13 cellular contexts compared by ENCODE assay signal in genomic region chr22:29744902-29745301, GRCh38. TPM values are rescaled to one million over a fixed set of nuclear protein-coding genes. Genes with fewer than 3 reads are reported as not detected.
DNase-seq lines count a peak whose midpoint lies in the region; TF ChIP-seq lines count a peak whose summit lies in the region.
"Had no signal": no experiment of that assay in that cellular context is flagged by ENCODE, and none has a peak within 500 bp of the region (broad histone marks: within the 10 kb centered on the region; RNA-seq: fewer than 3 reads in every experiment).

No MANE protein-coding gene starts in this region.

- H3K9me3 ChIP-seq in thyroid gland, result no peaks in the 10 kb centered on the region
- H3K9me3 ChIP-seq: adrenal gland had no signal

- H3K36me3 ChIP-seq in thyroid gland, result peaks cover 0 to 19% of the 10 kb centered on the region in 2 donors

- H3K4me1 ChIP-seq in thyroid gland, result peaks cover 0 to 8% of the 10 kb centered on the region in 2 donors
- H3K4me1 ChIP-seq: adrenal gland had no signal

- intact Hi-C loops in thyroid gland (cut with DNase I) (no loop called here), Calu3 (cut with micrococcal nuclease; ENCODE audit: unreplicated experiment) (no loop called here)

- no peaks in the 10 kb centered on the region for H3K27me3 ChIP-seq in thyroid gland
- H3K27me3 ChIP-seq: adrenal gland had no signal

- BruUV-seq in Calu3 (replicated peaks; lab: Mats Ljungman, UMichigan), result no TSS peak

- peak overlapping the region in 1 of 3 donors; percentile 30 for H3K27ac ChIP-seq in thyroid gland
- H3K27ac ChIP-seq: 22Rv1, adrenal gland had no signal

- H3K36me3 Mint-ChIP-seq in immature natural killer cell (peaks cover 7 to 23% (median 14%) of the 10 kb centered on the region in 3 donors), Calu3 (ENCODE audit: insufficient read depth, unreplicated experiment) (peaks cover 5% of the 10 kb centered on the region)

- H3K27me3 Mint-ChIP-seq in immature natural killer cell (ENCODE audit: low read depth in 3 of 3), result peaks cover 0 to 2% (median 0%) of the 10 kb centered on the region in 3 donors
- H3K27me3 Mint-ChIP-seq in Calu3 (ENCODE audit: unreplicated experiment), result no peaks in the 10 kb centered on the region
- H3K27me3 Mint-ChIP-seq: activated CD4-positive, alpha-beta memory T cell treated with anti-CD3 and anti-CD28 coated beads, Interleukin-2, amount 10 ng/mL, durations not matched to agents 7 days and 5 days had no signal

- H3K4me1 Mint-ChIP-seq in immature natural killer cell, result peaks cover 0 to 6% of the 10 kb centered on the region in 2 donors
- H3K4me1 Mint-ChIP-seq in Calu3 (ENCODE audit: low read depth, unreplicated experiment), result no peaks in the 10 kb centered on the region

- in situ Hi-C loops in KBM-7 (cut with MboI; ENCODE audit: low pct_unique_long_range_greater_than_20kb, low sequenced_read_pairs), result no loop called here

- CTCF ChIA-PET in Calu3 (lab: Charles Lee), result no interaction called here

- H3K27ac Mint-ChIP-seq in immature natural killer cell (no peak overlapping the region), Calu3 (ENCODE audit: unreplicated experiment) (no peak overlapping the region)
- H3K27ac Mint-ChIP-seq: activated CD4-positive, alpha-beta memory T cell treated with anti-CD3 and anti-CD28 coated beads, Interleukin-2, amount 10 ng/mL, durations not matched to agents 7 days and 5 days had no signal

- WGBS in thyroid gland, 2 donors, result 15 to 22% methylated on average over 8 of the region's 8 CpGs

- H3K4me3 ChIP-seq in fibroblast of mammary gland (ENCODE audit: control insufficient read depth, low read depth, low read length) (no peak overlapping the region), thyroid gland (replicated peaks in 1 of 3) (no peak overlapping the region)
- H3K4me3 ChIP-seq: adrenal gland had no signal

- DNase-seq in DMS153 (lab: John Stamatoyannopoulos, UW), result peak; percentile 8
- DNase-seq in DMS153 treated with DMSO at 0.1 percent for 48 hours (lab: John Stamatoyannopoulos, UW; ENCODE audit: unreplicated experiment), result no peak
- peak; percentile 92 for DNase-seq in NCI-H524 treated with DMSO at 0.1 percent for 48 hours (lab: John Stamatoyannopoulos, UW)
- peak; percentile 70 for DNase-seq in fibroblast of mammary gland (ENCODE audit: low read depth)
- DNase-seq in thyroid gland, result peak; percentile 96 to 98
- DNase-seq in immature natural killer cell, result no peak
- DNase-seq in Calu3, result no peak
- DNase-seq in KBM-7, result no peak
- DNase-seq: activated CD4-positive, alpha-beta memory T cell treated with anti-CD3 and anti-CD28 coated beads, Interleukin-2, amount 10 ng/mL, durations not matched to agents 7 days and 5 days; adrenal gland; kidney glomerular epithelial cell; NCI-H2081 treated with DMSO at 0.1 percent for 48 hours had no signal

- no peaks in the 10 kb centered on the region for H3K9me3 Mint-ChIP-seq in immature natural killer cell
- H3K9me3 Mint-ChIP-seq in Calu3 (ENCODE audit: low read depth, unreplicated experiment), result no peaks in the 10 kb centered on the region
- H3K9me3 Mint-ChIP-seq: activated CD4-positive, alpha-beta memory T cell treated with anti-CD3 and anti-CD28 coated beads, Interleukin-2, amount 10 ng/mL, durations not matched to agents 7 days and 5 days had no signal

- H3K4me3 Mint-ChIP-seq in immature natural killer cell, result no peak overlapping the region
- no peak overlapping the region for H3K4me3 Mint-ChIP-seq in Calu3 (ENCODE audit: low read depth, unreplicated experiment)
- H3K4me3 Mint-ChIP-seq: activated CD4-positive, alpha-beta memory T cell treated with anti-CD3 and anti-CD28 coated beads, Interleukin-2, amount 10 ng/mL, durations not matched to agents 7 days and 5 days had no signal

- no peak for TF ChIP-seq POLR2A in thyroid gland (IDR thresholded peaks at IDR 0.05)

- no peak for TF ChIP-seq CTCF in fibroblast of mammary gland (conservative IDR thresholded peaks at IDR 0.05; ENCODE audit: control insufficient read depth, insufficient read depth, low read depth, low read length)
- TF ChIP-seq CTCF in thyroid gland (IDR thresholded peaks at IDR 0.05), result no peak
- TF ChIP-seq CTCF in Calu3 (IDR thresholded peaks at IDR 0.05; ENCODE audit: unreplicated experiment), result no peak

RNA-seq across cellular contexts. Expression of gene ZMAT5, which starts 21.9 kb away (rescaled TPM):
- 10 to 100 TPM; 16.2 to 40.1 (median 24.3) TPM for total RNA-seq in thyroid gland
- 10 to 100 TPM; 59.3 to 77.7 (median 72.2) TPM for polyA plus RNA-seq in immature natural killer cell
- total RNA-seq in Calu3 (2022), result 20.5 and 21.0 TPM in 2 replicates

RNA-seq across cellular contexts. Expression of gene UQCR10, which starts 22.3 kb away (rescaled TPM):
- total RNA-seq in thyroid gland (100 to 1,000 TPM in 1 of 4 donors, 10 to 100 TPM in 3; 20.6 to 134 (median 70.8) TPM), Calu3 (2022) (113 and 120 TPM in 2 replicates)
- 100 to 1,000 TPM; 285 to 342 (median 286) TPM for polyA plus RNA-seq in immature natural killer cell

RNA-seq across cellular contexts. Expression of gene CABP7, which starts 25.1 kb away (rescaled TPM):
- total RNA-seq in thyroid gland (1 to 10 TPM in 1 of 4 donors, under 1 TPM in 1, not detected in 2; 0.73 to 1.0 TPM), Calu3 (2022) (not detected in 2 replicates)
- under 1 TPM in 2 of 3 donors, not detected in 1; 0.14 TPM for polyA plus RNA-seq in immature natural killer cell

Comparison
In these comparisons a context has a peak if more than half of its experiments do, and no peak if none do; other contexts are left out.
1. DNase-seq: peak in DMS153 (single experiment), NCI-H524 treated with DMSO at 0.1 percent for 48 hours (single experiment), fibroblast of mammary gland (single experiment) and thyroid gland (2 of 2); none in DMS153 treated with DMSO at 0.1 percent for 48 hours (single experiment), immature natural killer cell (0 of 3), Calu3 (single experiment) and KBM-7 (single experiment).